ENCODE assay signal across 8 cellular contexts in the genomic region with DNA sequence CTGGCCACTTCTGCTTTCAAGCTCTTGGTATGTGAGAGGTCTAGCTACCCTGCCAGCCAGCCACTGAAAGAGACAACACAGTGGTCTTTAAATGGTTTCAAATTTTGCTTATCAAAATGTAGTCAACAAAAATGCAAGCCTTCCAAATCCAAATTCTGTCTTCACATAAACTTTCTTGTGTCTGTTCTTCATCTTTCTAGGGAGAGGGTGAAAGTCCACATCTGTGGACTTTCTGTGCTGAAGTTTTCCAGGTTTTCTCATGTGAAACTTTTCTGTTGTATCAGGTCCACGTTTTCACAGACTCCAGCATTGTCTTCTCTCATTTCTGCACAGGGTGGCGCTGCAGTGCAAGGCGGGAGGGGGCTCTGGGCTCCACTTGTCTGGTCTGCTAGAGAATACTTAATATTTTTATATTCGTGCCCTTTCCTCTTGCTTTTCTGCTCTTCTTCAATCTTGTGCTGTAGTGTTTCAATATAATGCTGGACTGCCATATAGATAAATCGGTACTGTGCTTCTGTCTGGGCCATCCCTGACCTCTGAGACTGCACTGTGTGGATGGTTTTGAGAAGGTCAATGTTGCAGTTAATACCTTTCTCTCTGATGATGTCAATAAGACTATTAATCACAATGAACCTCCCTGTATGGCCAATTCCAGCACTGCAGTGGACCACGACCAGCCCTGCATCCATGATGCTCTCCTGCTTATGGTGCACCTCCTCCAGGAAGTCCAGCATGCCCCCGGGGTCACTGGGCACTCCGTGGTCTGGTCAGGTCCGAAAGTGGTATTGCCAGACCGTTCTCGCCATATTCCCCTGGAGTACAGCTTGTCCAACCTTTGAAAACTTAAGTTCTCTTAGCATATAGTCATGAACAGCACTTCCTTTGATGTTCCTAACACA.
DNase-seq lines count a peak whose midpoint lies in the region; ATAC-seq and TF ChIP-seq lines count a peak whose summit lies in the region.

No MANE protein-coding gene starts in this region.

- H2AK5ac ChIP-seq in mesenchymal stem cell (ENCODE audit: low read length, severe bottlenecking) = no peak overlapping the region

- peak; percentile 89 for TF ChIP-seq CTCF in BJ (IDR thresholded peaks at IDR 0.05; ENCODE audit: insufficient read depth, low read depth, low read length)

- H3K18ac ChIP-seq in mesenchymal stem cell (ENCODE audit: low read depth in 1 of 2, low read length in 2 of 2) = no peak overlapping the region

- CTCF ChIA-PET in BJ (lab: Yijun Ruan, JAX) = interaction anchor here (0.6 to 2.0 kb wide), 33 partner anchors 8 to 783 kb away, joined by 3 to 37 read pairs (median 4); a partner anchor contains a TSS

- no peak for DNase-seq in BJ (ENCODE audit: low read depth)
- DNase-seq in NCI-H226 = peak; percentile 39
- DNase-seq in activated CD4-positive, alpha-beta T cell treated with anti-CD3 and anti-CD28 coated beads, Interleukin-2, amount 50 U/mL, for 24 hours (ENCODE audit: low read depth in 1 of 2, low spot score in 1 of 2) = peak; percentile 48 to 49
- peak; percentile 69 for DNase-seq in ecto neural progenitor cell (ENCODE audit: low spot score)
- peak; percentile 66 for DNase-seq in mesenchymal stem cell
- peak; percentile 43 to 50 for DNase-seq in stimulated activated CD8-positive, alpha-beta memory T cell treated with anti-CD3 and anti-CD28 coated beads, Interleukin-7, amount 100 ng/mL, for 48 hours (ENCODE audit: extremely low read depth in 1 of 2, low read depth in 1 of 2)

- H2BK120ac ChIP-seq in mesenchymal stem cell (ENCODE audit: low read depth, low read length) = no peak overlapping the region

- H3K9me3 ChIP-seq in mesenchymal stem cell (ENCODE audit: control insufficient read depth, low read length) = no peaks in the 10 kb centered on the region

- H3K27ac ChIP-seq in mesenchymal stem cell (ENCODE audit: low read length, poor library complexity, severe bottlenecking) = no peak overlapping the region

- no peak overlapping the region for H4K91ac ChIP-seq in mesenchymal stem cell (ENCODE audit: low read length)

- no peak overlapping the region for H3K4me2 ChIP-seq in mesenchymal stem cell (ENCODE audit: low read length, poor library complexity, severe bottlenecking)

- H3K4ac ChIP-seq in mesenchymal stem cell (ENCODE audit: low read depth in 1 of 2, low read length in 2 of 2) = no peak overlapping the region

- H3K14ac ChIP-seq in mesenchymal stem cell (ENCODE audit: low read length in 2 of 2) = no peak overlapping the region

- no peak overlapping the region for H3K9ac ChIP-seq in mesenchymal stem cell (ENCODE audit: low read length)

- POLR2A ChIA-PET in BJ (lab: Charles Lee) = no interaction called here

- H4K8ac ChIP-seq in mesenchymal stem cell (ENCODE audit: low read length) = no peak overlapping the region

- H2BK12ac ChIP-seq in mesenchymal stem cell (ENCODE audit: low read length in 2 of 2) = peak overlapping the region in 1 of 2 experiments; percentile 28

- H3K4me3 ChIP-seq in BJ (ENCODE audit: low read depth, low read length) (no peak overlapping the region), mesenchymal stem cell (ENCODE audit: insufficient read depth in 1 of 2, low read depth in 1 of 2, low read length in 2 of 2) (no peak overlapping the region)

- H2AFZ ChIP-seq in mesenchymal stem cell (ENCODE audit: low read depth, low read length) = no peak overlapping the region

- no peaks in the 10 kb centered on the region for H3K79me1 ChIP-seq in mesenchymal stem cell (replicated peaks; ENCODE audit: low read length, poor library complexity, severe bottlenecking)

- WGBS in mesenchymal stem cell = 56% methylated on average over 10 of the region's 11 CpGs

- no peak overlapping the region for H3K23ac ChIP-seq in mesenchymal stem cell (ENCODE audit: low read length in 2 of 2)

- no peak overlapping the region for H2BK15ac ChIP-seq in mesenchymal stem cell (ENCODE audit: low read depth, poor library complexity, severe bottlenecking)

- H3K4me1 ChIP-seq in mesenchymal stem cell (ENCODE audit: control insufficient read depth, insufficient read depth, low read depth, low read length) = peaks cover 2% of the 10 kb centered on the region

- H3K27me3 ChIP-seq in BJ (ENCODE audit: control insufficient read depth, insufficient read depth, low read length) (no peaks in the 10 kb centered on the region), mesenchymal stem cell (ENCODE audit: control insufficient read depth in 1 of 2, insufficient read depth in 1 of 2, low read length in 2 of 2) (peaks cover 0 to 7% of the 10 kb centered on the region in 2 experiments)

- H3K36me3 ChIP-seq in BJ (ENCODE audit: control insufficient read depth, insufficient read depth, low read length) (no peaks in the 10 kb centered on the region), mesenchymal stem cell (ENCODE audit: control insufficient read depth in 1 of 2, insufficient read depth in 2 of 2, low read depth in 1 of 2, low read length in 2 of 2) (no peaks in the 10 kb centered on the region)

- ATAC-seq in GM21390 (IDR thresholded peaks at IDR 0.05; ENCODE audit: unreplicated experiment) (peak; percentile 44), HG03457 (IDR thresholded peaks at IDR 0.05; ENCODE audit: unreplicated experiment) (no peak)

- H2BK5ac ChIP-seq in mesenchymal stem cell (ENCODE audit: low read depth, low read length, poor library complexity, severe bottlenecking) = no peak overlapping the region
